ENCODE assay signal across 8 cellular contexts in the genomic region with DNA sequence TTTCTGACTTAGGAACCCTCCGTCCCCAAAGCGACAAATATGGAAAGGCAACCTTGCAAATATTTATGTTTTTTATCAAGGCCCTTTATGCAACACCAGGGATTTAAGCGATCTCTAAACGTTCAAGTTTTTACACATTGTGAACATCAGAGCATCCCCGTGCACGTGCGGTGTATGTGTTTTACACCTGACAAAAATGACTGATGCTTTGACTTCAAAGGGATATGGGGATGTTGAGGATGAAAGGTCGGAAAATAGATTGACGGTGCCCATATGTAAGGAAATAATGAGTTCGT. TPM values are rescaled to one million over a fixed set of nuclear protein-coding genes. Genes with fewer than 3 reads are reported as not detected.
DNase-seq lines count a peak whose midpoint lies in the region; ATAC-seq and TF ChIP-seq lines count a peak whose summit lies in the region.

No MANE protein-coding gene starts in this region.

- H3K27ac ChIP-seq in right atrium auricular region: peak overlapping the region; percentile 96 to 97

- H3K9me3 Mint-ChIP-seq in mesothelial cell of epicardium: no peaks in the 10 kb centered on the region

- TF ChIP-seq CTCF in right atrium auricular region (IDR thresholded peaks at IDR 0.05) (no peak), cardiac fibroblast (IDR thresholded peaks at IDR 0.05; ENCODE audit: low read depth, low read length) (no peak), mesothelial cell of epicardium (IDR thresholded peaks at IDR 0.05; ENCODE audit: unreplicated experiment) (no peak)

- in situ Hi-C loops in ACHN (cut with HindIII; ENCODE audit: low pct_ligation_motif_present, low pct_unique_long_range_greater_than_20kb, low sequenced_read_pairs): no loop called here

- H3K27me3 Mint-ChIP-seq in mesothelial cell of epicardium (ENCODE audit: low read depth): no peaks in the 10 kb centered on the region

- H3K4me3 Mint-ChIP-seq in mesothelial cell of epicardium: peak overlapping the region; percentile 79

- peaks cover 0 to 14% of the 10 kb centered on the region in 2 donors for H3K4me1 ChIP-seq in right atrium auricular region

- H3K9me3 ChIP-seq in right atrium auricular region: no peaks in the 10 kb centered on the region

- peak overlapping the region; percentile 81 for H3K27ac Mint-ChIP-seq in mesothelial cell of epicardium

- H3K4me1 Mint-ChIP-seq in mesothelial cell of epicardium: peaks cover 28% of the 10 kb centered on the region

- DNase-seq in right atrium auricular region (ENCODE audit: low spot score) (no peak), cardiac septum (ENCODE audit: low spot score) (no peak), cardiac fibroblast (ENCODE audit: low read depth in 2 of 2) (peak; percentile 3 to 17), mesothelial cell of epicardium (ENCODE audit: low spot score in 2 of 2, unreplicated experiment in 2 of 2) (no peak), NCI-H82 (lab: John Stamatoyannopoulos, UW) (no peak), ACHN (no peak), NCI-H2196 treated with DMSO at 0.1 percent for 48 hours (lab: John Stamatoyannopoulos, UW; ENCODE audit: unreplicated experiment) (no peak)

- H3K27me3 ChIP-seq in right atrium auricular region: no peaks in the 10 kb centered on the region

- no peaks in the 10 kb centered on the region for H3K36me3 Mint-ChIP-seq in mesothelial cell of epicardium

- no peak for ATAC-seq in GM21825 (IDR thresholded peaks at IDR 0.05; ENCODE audit: unreplicated experiment)

- H3K4me3 ChIP-seq in right atrium auricular region (peak overlapping the region; percentile 76 to 87), cardiac fibroblast (replicated peaks in 1 of 2; ENCODE audit: low read depth in 2 of 2, low read length in 2 of 2) (peak overlapping the region; percentile 75 to 77)

- no peaks in the 10 kb centered on the region for H3K36me3 ChIP-seq in right atrium auricular region

- intact Hi-C loops in cardiac septum (cut with DNase I): loop anchor here (10.0 kb wide), 1 partner anchor 231 kb away; a partner anchor contains a TSS

RNA-seq across cellular contexts. Expression of a gene that starts 0.8 kb away (rescaled TPM):
- 10 to 100 TPM; 22.9 to 25.7 TPM for total RNA-seq in right atrium auricular region
- 9.5 TPM for total RNA-seq in cardiac septum
- total RNA-seq in mesothelial cell of epicardium: 17.8 to 19.2 TPM (median 18.1 TPM) in 3 replicates

RNA-seq across cellular contexts. Expression of a gene that starts 2.0 kb away (rescaled TPM):
- 1 to 10 TPM; 3.0 to 4.0 TPM for total RNA-seq in right atrium auricular region
- total RNA-seq in cardiac septum: 4.3 TPM
- 10.4 to 11.3 TPM (median 11.1 TPM) in 3 replicates for total RNA-seq in mesothelial cell of epicardium

Comparison
In these comparisons a context has a peak if more than half of its experiments do, and no peak if none do; other contexts are left out.
1. DNase-seq: peak in cardiac fibroblast (2 of 2); none in right atrium auricular region (single experiment), cardiac septum (single experiment), mesothelial cell of epicardium (0 of 2), NCI-H82 (single experiment), ACHN (single experiment) and NCI-H2196 treated with DMSO at 0.1 percent for 48 hours (single experiment).